Comparison of ENCODE assay signal across 9 cellular contexts in the genomic region with DNA sequence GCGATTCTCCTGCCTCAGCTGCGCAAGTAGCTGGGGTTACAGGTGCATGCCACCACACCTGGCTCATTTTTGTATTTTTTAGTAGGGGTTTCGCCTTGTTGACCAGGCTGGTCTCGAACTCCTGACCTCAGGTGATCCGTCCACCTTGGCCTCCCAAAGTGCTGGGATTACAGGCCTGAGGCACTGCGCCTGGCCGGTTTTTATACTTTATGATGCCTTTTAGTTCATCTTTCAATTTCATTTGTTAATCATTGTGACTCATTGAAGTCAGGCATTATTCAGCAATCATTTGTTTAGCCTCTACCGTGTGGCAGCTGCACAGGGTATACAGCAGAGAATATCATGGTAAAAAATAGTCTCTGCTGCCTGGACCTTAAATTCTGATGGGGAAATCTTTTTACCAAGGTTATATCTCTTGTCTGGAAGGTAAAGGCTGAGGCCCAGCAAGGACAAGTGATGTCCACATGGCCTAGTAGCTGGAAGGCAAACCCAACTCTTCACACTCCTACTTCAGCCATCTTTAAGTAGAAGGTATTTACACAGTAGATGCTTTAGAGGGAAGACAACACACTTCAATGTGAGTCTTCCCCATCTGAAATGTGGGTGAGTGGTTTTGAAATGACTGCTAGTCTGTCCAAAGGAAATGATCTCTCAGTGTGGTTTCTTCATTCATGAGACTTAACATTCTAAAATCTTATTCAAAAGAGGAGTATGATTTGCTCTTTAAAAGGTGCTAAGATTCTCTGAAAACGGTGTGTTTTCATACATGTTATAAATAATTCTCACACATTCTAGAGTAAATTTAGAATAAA. TPM values are rescaled to one million over a fixed set of nuclear protein-coding genes. Genes with fewer than 3 reads are reported as not detected.
A peak's percentile ranks its signal among the peaks of the same experiment; 100 is the strongest.
DNase-seq lines count a peak whose midpoint lies in the region; ATAC-seq, FAIRE-seq and TF ChIP-seq lines count a peak whose summit lies in the region.
"Had no signal": no experiment of that assay in that cellular context is flagged by ENCODE, and none has a peak within 500 bp of the region (broad histone marks: within the 10 kb centered on the region; RNA-seq: fewer than 3 reads in every experiment).

No MANE protein-coding gene starts in this region.

- ATAC-seq in GM21825 (IDR thresholded peaks at IDR 0.05; ENCODE audit: unreplicated experiment) = peak; percentile 35
- no peak for ATAC-seq in naive B cell (ENCODE audit: low read depth in 2 of 2)

- no peak overlapping the region for H3K56ac ChIP-seq in mesendoderm (ENCODE audit: low read length)

- no peaks in the 10 kb centered on the region for H3K36me3 ChIP-seq in SK-N-MC (ENCODE audit: insufficient read depth, low read length)
- H3K36me3 ChIP-seq in mesendoderm (ENCODE audit: control insufficient read depth, insufficient read depth, low read length) = no peaks in the 10 kb centered on the region

- H3K79me2 ChIP-seq in mesendoderm (ENCODE audit: control insufficient read depth, insufficient read depth, low read length) = peaks cover 20% of the 10 kb centered on the region

- no peak overlapping the region for H4K8ac ChIP-seq in mesendoderm (ENCODE audit: low read depth, low read length)

- H3K4me3 ChIP-seq in SK-N-MC (no peak overlapping the region), mesendoderm (ENCODE audit: low read length) (no peak overlapping the region)

- no peaks in the 10 kb centered on the region for H3K36me3 Mint-ChIP-seq in naive B cell

- H3K9me3 Mint-ChIP-seq in naive B cell = no peaks in the 10 kb centered on the region

- WGBS in mesendoderm (ENCODE audit: extremely low coverage, insufficient coverage, low lambda C conversion rate) = no CpG with 5 or more reads among the region's 9 CpGs

- DNase-seq in GM12892 (ENCODE audit: insufficient read length) (no peak), SK-N-MC (ENCODE audit: low read depth, low spot score) (no peak), naive B cell (no peak), middle frontal gyrus (ENCODE audit: extremely low spot score, low spot score) (no peak), mesendoderm (no peak), NCI-H146 (lab: John Stamatoyannopoulos, UW) (no peak), 8988T (no peak)
- DNase-seq: NCI-H1694 treated with DMSO at 0.1 percent for 48 hours had no signal

- H2AK5ac ChIP-seq in mesendoderm (ENCODE audit: low read length) = no peak overlapping the region

- H4K5ac ChIP-seq in mesendoderm (ENCODE audit: low read length) = no peak overlapping the region

- H2BK120ac ChIP-seq in mesendoderm (ENCODE audit: low read depth, low read length) = no peak overlapping the region

- no peaks in the 10 kb centered on the region for H3K27me3 ChIP-seq in mesendoderm (ENCODE audit: insufficient read depth, low read length, poor library complexity)

- H3K79me1 ChIP-seq in mesendoderm (ENCODE audit: low read length) = peaks cover 9% of the 10 kb centered on the region

- H2BK15ac ChIP-seq in mesendoderm (replicated peaks; ENCODE audit: low read depth) = no peak overlapping the region

- H3K4me1 ChIP-seq in mesendoderm (ENCODE audit: control insufficient read depth, low read depth, low read length) = peaks cover 3% of the 10 kb centered on the region

- H3K9ac ChIP-seq in SK-N-MC (ENCODE audit: insufficient read length) (peak overlapping the region; percentile 7), mesendoderm (ENCODE audit: low read length) (no peak overlapping the region)

- TF ChIP-seq POLR2A in GM12892 (IDR thresholded peaks at IDR 0.05; ENCODE audit: low read depth, low read length) = no peak

- H3K4me2 ChIP-seq in mesendoderm (ENCODE audit: low read length) = no peak overlapping the region

- peaks cover 36 to 65% (median 51%) of the 10 kb centered on the region in 3 donors for H3K4me1 Mint-ChIP-seq in naive B cell

- no peak overlapping the region for H3K23ac ChIP-seq in mesendoderm (ENCODE audit: low read length)

- H3K9me3 ChIP-seq in SK-N-MC (ENCODE audit: low read depth, low read length) = no peaks in the 10 kb centered on the region

- H3K4me3 Mint-ChIP-seq in naive B cell = peak overlapping the region in 6 of 8 donors; percentile 35 to 80 (median 48)

- no peaks in the 10 kb centered on the region for H3K27me3 Mint-ChIP-seq in naive B cell

- H3K27ac ChIP-seq in SK-N-MC (no peak overlapping the region), mesendoderm (ENCODE audit: low read depth, low read length) (no peak overlapping the region)

- H3K18ac ChIP-seq in mesendoderm (ENCODE audit: low read length) = no peak overlapping the region

- H3K27ac Mint-ChIP-seq in naive B cell = peak overlapping the region in 4 of 6 donors; percentile 60 to 81 (median 66)

- H3K4ac ChIP-seq in mesendoderm (ENCODE audit: low read depth, low read length) = no peak overlapping the region

- no peak overlapping the region for H2BK5ac ChIP-seq in mesendoderm (ENCODE audit: low read length)

- FAIRE-seq in GM12892 (lab: Jason Lieb, UNC) = peak; percentile 78

RNA-seq across cellular contexts. Expression of a gene that starts 2.4 kb away (rescaled TPM):
- 74.4 TPM for polyA plus RNA-seq in GM12892 (2012; ENCODE audit: missing spikeins)
- polyA plus RNA-seq in naive B cell (ENCODE audit: low read depth in 6 of 6) = 10 to 100 TPM; 40.1 to 53.3 (median 46.1) TPM
- 38.2 TPM for polyA plus RNA-seq in mesendoderm (2013, experiment 1 of 2)
- 39.1 TPM for polyA plus RNA-seq in mesendoderm (2013, experiment 2 of 2)
